17 cellular contexts compared by ENCODE assay signal in genomic region chr9:94741856-94742255, GRCh38.
"Had no signal": no experiment of that assay in that cellular context is flagged by ENCODE, and none has a peak within 500 bp of the region (broad histone marks: within the 10 kb centered on the region; RNA-seq: fewer than 3 reads in every experiment).

No MANE protein-coding gene starts in this region.

- H3K27ac ChIP-seq: ascending aorta, esophagus muscularis mucosa, thoracic aorta had no signal

- H3K4me1 Mint-ChIP-seq: activated naive CD8-positive, alpha-beta T cell treated with anti-CD3 and anti-CD28 coated beads, Interleukin-2, amount 50 U/mL, for 24 hours had no signal

- H3K4me3 Mint-ChIP-seq: activated naive CD8-positive, alpha-beta T cell treated with anti-CD3 and anti-CD28 coated beads, Interleukin-2, amount 50 U/mL, for 24 hours; activated T-helper 1 cell treated with anti-CD3 and anti-CD28 coated beads, Interleukin-12 subunit alpha, Interleukin-12 subunit beta, Interleukin-2, Interleukin-4 antibody, amounts not matched to agents 30 ng/mL and 10 ng/mL and 1 ng/mL, durations not matched to agents 14 hours and 24 hours and 36 hours; natural killer cell treated with Interleukin-12 subunit alpha and Interleukin-12 subunit beta and Interleukin-15 and Interleukin-18, amount 100 ng/mL, for 72 hours; T-helper 2 cell treated with Interferon-gamma antibody and Interleukin-4, amounts not matched to agents 5 μg/mL and 100 μg/mL, for 36 hours had no signal

- H3K27me3 Mint-ChIP-seq: activated naive CD8-positive, alpha-beta T cell treated with anti-CD3 and anti-CD28 coated beads, Interleukin-2, amount 50 U/mL, for 24 hours; natural killer cell treated with Interleukin-12 subunit alpha and Interleukin-12 subunit beta and Interleukin-15 and Interleukin-18, amount 100 ng/mL, for 72 hours had no signal

- ATAC-seq: activated naive CD8-positive, alpha-beta T cell treated with anti-CD3 and anti-CD28 coated beads, Interleukin-2, amount 50 U/mL, for 24 hours; left colon; natural killer cell treated with Interleukin-12 subunit alpha and Interleukin-12 subunit beta and Interleukin-15 and Interleukin-18, amount 100 ng/mL, for 72 hours had no signal

- DNase-seq: activated CD4-positive, alpha-beta T cell treated with anti-CD3 and anti-CD28 coated beads, Interleukin-2, amount 50 U/mL, for 48 hours; activated CD4-positive, CD25-positive, alpha-beta regulatory T cell treated with anti-CD3 and anti-CD28 coated beads, Interleukin-2, amount 50 U/mL, for 72 hours; activated naive CD4-positive, alpha-beta T cell treated with Interleukin-2 at 50 U/mL for 16 hours; activated naive CD8-positive, alpha-beta T cell treated with anti-CD3 and anti-CD28 coated beads, Interleukin-2, amount 50 U/mL, for 24 hours; foreskin fibroblast; glutamatergic neuron; left colon; mammary epithelial cell; stimulated activated CD4-positive, alpha-beta T cell treated with anti-CD3 and anti-CD28 coated beads, Interleukin-15, amount 100 ng/mL, for 24 hours; stimulated activated CD4-positive, alpha-beta T cell treated with anti-CD3 and anti-CD28 coated beads, Interleukin-4, amount 100 ng/mL, for 4 hours; stomach had no signal

- H3K9me3 ChIP-seq: ascending aorta, esophagus muscularis mucosa, stomach, thoracic aorta had no signal

- H3K27ac Mint-ChIP-seq: activated naive CD8-positive, alpha-beta T cell treated with anti-CD3 and anti-CD28 coated beads, Interleukin-2, amount 50 U/mL, for 24 hours; activated T-helper 1 cell treated with anti-CD3 and anti-CD28 coated beads, Interleukin-12 subunit alpha, Interleukin-12 subunit beta, Interleukin-2, Interleukin-4 antibody, amounts not matched to agents 30 ng/mL and 10 ng/mL and 1 ng/mL, durations not matched to agents 14 hours and 24 hours and 36 hours; natural killer cell treated with Interleukin-12 subunit alpha and Interleukin-12 subunit beta and Interleukin-15 and Interleukin-18, amount 100 ng/mL, for 72 hours; T-helper 2 cell treated with Interferon-gamma antibody and Interleukin-4, amounts not matched to agents 5 μg/mL and 100 μg/mL, for 36 hours had no signal

- H3K36me3 ChIP-seq: ascending aorta, esophagus muscularis mucosa, stomach, thoracic aorta had no signal

- H3K27me3 ChIP-seq: ascending aorta, esophagus muscularis mucosa, stomach had no signal

- H3K4me1 ChIP-seq: ascending aorta had no signal

- H3K9me3 Mint-ChIP-seq: activated T-helper 1 cell treated with anti-CD3 and anti-CD28 coated beads, Interleukin-12 subunit alpha, Interleukin-12 subunit beta, Interleukin-2, Interleukin-4 antibody, amounts not matched to agents 30 ng/mL and 10 ng/mL and 1 ng/mL, durations not matched to agents 14 hours and 24 hours and 36 hours; natural killer cell treated with Interleukin-12 subunit alpha and Interleukin-12 subunit beta and Interleukin-15 and Interleukin-18, amount 100 ng/mL, for 72 hours; T-helper 2 cell treated with Interferon-gamma antibody and Interleukin-4, amounts not matched to agents 5 μg/mL and 100 μg/mL, for 36 hours had no signal

- H3K4me3 ChIP-seq: ascending aorta, esophagus muscularis mucosa, stomach, thoracic aorta had no signal
